Comparison of ENCODE assay signal across 8 cellular contexts in the genomic region with DNA sequence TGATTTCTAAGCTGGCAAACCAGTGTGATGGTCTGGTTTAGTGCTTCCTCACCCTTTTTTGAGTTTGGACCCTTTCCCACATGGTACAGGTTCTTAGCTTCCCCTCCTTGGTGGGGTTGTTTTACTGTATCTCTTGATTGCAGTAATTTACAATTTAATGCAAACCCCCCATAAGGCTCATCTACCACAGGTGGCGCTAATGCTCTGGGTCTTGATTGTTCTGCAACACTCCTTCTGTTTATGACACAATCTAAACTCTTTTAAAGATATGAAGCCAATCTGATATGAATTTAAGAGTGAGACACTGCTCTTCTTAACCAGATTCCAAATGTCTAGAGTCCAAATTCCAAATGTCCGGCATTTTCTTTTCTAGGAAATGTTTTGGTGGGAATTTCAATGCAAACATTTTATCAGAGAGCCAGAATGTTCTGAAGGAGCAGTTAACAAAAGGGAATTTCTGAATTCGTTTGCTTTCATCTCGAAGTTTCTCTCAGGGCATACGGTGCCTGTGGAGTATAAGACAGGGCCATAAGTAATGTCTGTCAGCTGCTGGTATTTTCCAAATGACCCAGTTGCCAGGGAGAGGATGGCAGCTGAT.
DNase-seq lines count a peak whose midpoint lies in the region; ATAC-seq and TF ChIP-seq lines count a peak whose summit lies in the region.

No MANE protein-coding gene starts in this region.

- no peaks in the 10 kb centered on the region for H3K9me3 Mint-ChIP-seq in naive B cell

- dilution Hi-C loops in mammary epithelial cell (cut with HindIII; ENCODE audit: low sequenced_read_pairs) = no loop called here

- H3K27me3 Mint-ChIP-seq in naive B cell = no peaks in the 10 kb centered on the region

- H3K36me3 Mint-ChIP-seq in naive B cell = no peaks in the 10 kb centered on the region

- peak; percentile 39 for DNase-seq in CD1c-positive myeloid dendritic cell (ENCODE audit: extremely low spot score)
- peak; percentile 53 for DNase-seq in H4 (ENCODE audit: low spot score)
- peak; percentile 70 for DNase-seq in RPMI8226
- DNase-seq in mammary epithelial cell = peak; percentile 33
- no peak for DNase-seq in naive B cell

- TF ChIP-seq CTCF in mammary epithelial cell (conservative IDR thresholded peaks at IDR 0.05 in 1 of 2, IDR thresholded peaks at IDR 0.05 in 1 of 2; ENCODE audit: extremely low read depth in 1 of 2, insufficient read depth in 1 of 2, low read depth in 1 of 2, low read length in 2 of 2) = peak; percentile 79 to 80

- H3K36me3 ChIP-seq in mammary epithelial cell (ENCODE audit: insufficient read depth, low read length) = no peaks in the 10 kb centered on the region

- H3K4me1 ChIP-seq in mammary epithelial cell (ENCODE audit: insufficient read depth, low read length) = peaks cover 5% of the 10 kb centered on the region

- H3K4me3 ChIP-seq in mammary epithelial cell (replicated peaks in 1 of 3; ENCODE audit: insufficient read depth in 1 of 3, low read depth in 2 of 3, low read length in 3 of 3) = no peak overlapping the region

- no peaks in the 10 kb centered on the region for H4K20me1 ChIP-seq in mammary epithelial cell (ENCODE audit: insufficient read depth, low read length)

- in situ Hi-C loops in mammary epithelial cell (cut with MboI; ENCODE audit: low sequenced_read_pairs in 2 of 2) = loop anchor here in 1 of 2 donors (25.0 kb wide), 1 partner anchor 945 kb away; no protein-coding TSS in a partner anchor

- H3K4me1 Mint-ChIP-seq in naive B cell = peaks cover 0 to 17% (median 8%) of the 10 kb centered on the region in 3 donors

- no peaks in the 10 kb centered on the region for H3K27me3 ChIP-seq in mammary epithelial cell (ENCODE audit: insufficient read depth, low read length)

- ATAC-seq in naive B cell (ENCODE audit: low read depth in 2 of 2) (peak; percentile 43 to 47), GM21619 (IDR thresholded peaks at IDR 0.05; ENCODE audit: unreplicated experiment) (no peak), HG03045 (IDR thresholded peaks at IDR 0.05; ENCODE audit: unreplicated experiment) (no peak), HG03175 (IDR thresholded peaks at IDR 0.05; ENCODE audit: unreplicated experiment) (no peak)

- CTCF ChIA-PET in mammary epithelial cell (lab: Charles Lee; ENCODE audit: low non-redundant PET) = no interaction called here

- H3K9me3 ChIP-seq in mammary epithelial cell (replicated peaks; ENCODE audit: insufficient read depth, low read length) = no peaks in the 10 kb centered on the region

- BruUV-seq in mammary epithelial cell (replicated peaks; lab: Mats Ljungman, UMichigan) = no TSS peak

- H3K27ac Mint-ChIP-seq in naive B cell = no peak overlapping the region

- H3K27ac ChIP-seq in mammary epithelial cell (ENCODE audit: insufficient read depth, low read depth, low read length) = no peak overlapping the region

- H3K4me3 Mint-ChIP-seq in naive B cell = no peak overlapping the region

- no peaks in the 10 kb centered on the region for H3K79me2 ChIP-seq in mammary epithelial cell (ENCODE audit: insufficient read depth, low read length)

- no peak overlapping the region for H3K4me2 ChIP-seq in mammary epithelial cell (ENCODE audit: insufficient read depth, low read depth, low read length)

- no peak overlapping the region for H2AFZ ChIP-seq in mammary epithelial cell (ENCODE audit: low read depth, low read length)

- H3K9ac ChIP-seq in mammary epithelial cell (ENCODE audit: insufficient read depth, low read length) = no peak overlapping the region

- intact Hi-C loops in mammary epithelial cell (cut with micrococcal nuclease) = loop anchor here (5.0 to 10.0 kb wide), 3 partner anchors 90 to 1128 kb away; no protein-coding TSS in a partner anchor

- WGBS in mammary epithelial cell (ENCODE audit: low coverage, missing lambda C conversion rate) = 76% methylated on average over 5 of the region's 5 CpGs

Comparison
In these comparisons a context has a peak if more than half of its experiments do, and no peak if none do; other contexts are left out.
1. ATAC-seq: peak in naive B cell (2 of 2); none in GM21619 (single experiment), HG03045 (single experiment) and HG03175 (single experiment).